Comparison of ENCODE assay signal across 21 cellular contexts in the genomic region with DNA sequence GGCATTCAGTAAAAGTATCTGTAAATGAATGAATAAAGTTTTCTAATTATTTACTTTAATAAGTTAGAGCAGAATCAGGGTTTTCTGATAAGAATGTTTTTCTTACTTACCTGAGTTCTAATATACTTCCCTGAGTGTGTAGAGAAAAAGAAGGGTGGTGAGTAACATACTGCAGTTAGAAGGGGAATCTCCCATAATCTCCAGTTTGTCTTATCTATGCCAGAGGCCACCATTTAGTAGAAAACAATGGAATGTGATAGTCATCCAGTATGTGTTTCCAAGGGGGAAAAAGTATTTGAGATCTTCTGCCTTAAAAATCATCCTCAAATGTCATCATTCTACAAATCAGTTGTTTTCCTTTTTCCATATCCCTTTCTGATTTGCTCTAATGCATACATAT.
"Had no signal": no experiment of that assay in that cellular context is flagged by ENCODE, and none has a peak within 500 bp of the region (broad histone marks: within the 10 kb centered on the region; RNA-seq: fewer than 3 reads in every experiment).

No MANE protein-coding gene starts in this region.

- H3K27ac Mint-ChIP-seq: mesothelial cell of epicardium, natural killer cell had no signal

- H3K4me1 ChIP-seq: colonic mucosa, esophagus squamous epithelium, right atrium auricular region, sigmoid colon, stomach, transverse colon had no signal

- H3K4me3 Mint-ChIP-seq: mesothelial cell of epicardium, natural killer cell, neural crest cell had no signal

- H3K36me3 Mint-ChIP-seq: natural killer cell had no signal

- H3K36me3 ChIP-seq: colonic mucosa, esophagus squamous epithelium, right atrium auricular region, sigmoid colon, stomach, thoracic aorta, transverse colon had no signal

- H3K27me3 ChIP-seq: colonic mucosa, esophagus squamous epithelium, right atrium auricular region, sigmoid colon, stomach, transverse colon had no signal

- ATAC-seq: left lobe of liver, natural killer cell had no signal

- H3K9me3 ChIP-seq: colonic mucosa, esophagus squamous epithelium, sigmoid colon, thoracic aorta, transverse colon had no signal

- DNase-seq: colonic mucosa; dermis blood vessel endothelial cell; esophagus squamous epithelium; foreskin melanocyte; head of caudate nucleus; hippocampal formation; kidney glomerular epithelial cell; mammary epithelial cell; natural killer cell; sigmoid colon; small intestine; stimulated activated CD4-positive, alpha-beta T cell treated with anti-CD3 and anti-CD28 coated beads, Interleukin-12 subunit alpha, Interleukin-12 subunit beta, amount 100 ng/mL, for 4 hours; stimulated activated naive CD4-positive, alpha-beta T cell; stomach; substantia nigra; transverse colon had no signal

- H3K4me3 ChIP-seq: colonic mucosa, esophagus squamous epithelium, right atrium auricular region, sigmoid colon, stomach, thoracic aorta, transverse colon had no signal

- H3K4me1 Mint-ChIP-seq: mesothelial cell of epicardium, natural killer cell, neural crest cell had no signal

- H3K27ac ChIP-seq: colonic mucosa, esophagus squamous epithelium, right atrium auricular region, sigmoid colon, stomach, thoracic aorta, transverse colon had no signal

- FAIRE-seq: small intestine had no signal

- H3K9me3 Mint-ChIP-seq: natural killer cell had no signal
